8 cellular contexts compared by ENCODE assay signal in genomic region chr20:3797592-3798404, GRCh38. TPM values are rescaled to one million over a fixed set of nuclear protein-coding genes. Genes with fewer than 3 reads are reported as not detected.
A peak's percentile ranks its signal among the peaks of the same experiment; 100 is the strongest.
DNase-seq lines count a peak whose midpoint lies in the region; ATAC-seq and TF ChIP-seq lines count a peak whose summit lies in the region.

No MANE protein-coding gene starts in this region.

- peaks cover 30% of the 10 kb centered on the region for H3K4me1 ChIP-seq in SJCRH30
- H3K4me1 ChIP-seq in endodermal cell (ENCODE audit: control insufficient read depth, insufficient read depth, low read length): peaks cover 12% of the 10 kb centered on the region
- H3K4me1 ChIP-seq in gastrocnemius medialis: peaks cover 0 to 5% of the 10 kb centered on the region in 2 donors
- peaks cover 5 to 31% of the 10 kb centered on the region in 2 donors for H3K4me1 ChIP-seq in thyroid gland

- H3K36me3 Mint-ChIP-seq in activated CD8-positive, alpha-beta memory T cell treated with anti-CD3 and anti-CD28 coated beads, Interleukin-2, amount 10 ng/mL, durations not matched to agents 7 days and 5 days: peaks cover 57% of the 10 kb centered on the region
- peaks cover 14% of the 10 kb centered on the region for H3K36me3 Mint-ChIP-seq in endodermal cell (ENCODE audit: low read depth)

- in situ Hi-C loops in gastrocnemius medialis (cut with MboI; ENCODE audit: low sequenced_read_pairs in 4 of 4): no loop called here

- peaks cover 29% of the 10 kb centered on the region for H3K36me3 ChIP-seq in SJCRH30
- peaks cover 25% of the 10 kb centered on the region for H3K36me3 ChIP-seq in endodermal cell (ENCODE audit: control insufficient read depth, insufficient read depth, low read length)
- no peaks in the 10 kb centered on the region for H3K36me3 ChIP-seq in gastrocnemius medialis
- peaks cover 12 to 19% of the 10 kb centered on the region in 2 donors for H3K36me3 ChIP-seq in thyroid gland

- CTCF ChIA-PET in activated CD8-positive, alpha-beta memory T cell treated with anti-CD3 and anti-CD28 coated beads, Interleukin-2, amount 10 ng/mL, durations not matched to agents 7 days and 5 days (lab: Charles Lee): interaction anchor here (5.1 kb wide), 1 partner anchor 22 kb away, joined by 45 read pairs; the partner anchor contains the start of gene AP5S1

- TF ChIP-seq CTCF in endodermal cell (conservative IDR thresholded peaks at IDR 0.05) (no peak), gastrocnemius medialis (IDR thresholded peaks at IDR 0.05 in 4 of 5, conservative IDR thresholded peaks at IDR 0.05 in 1 of 5) (no peak), thyroid gland (IDR thresholded peaks at IDR 0.05) (no peak)

- peaks cover 45% of the 10 kb centered on the region for H3K4me1 Mint-ChIP-seq in activated CD8-positive, alpha-beta memory T cell treated with anti-CD3 and anti-CD28 coated beads, Interleukin-2, amount 10 ng/mL, durations not matched to agents 7 days and 5 days
- H3K4me1 Mint-ChIP-seq in endodermal cell: peaks cover 20% of the 10 kb centered on the region

- intact Hi-C loops in gastrocnemius medialis (cut with DNase I; ENCODE audit: low total_unique reads): no loop called here
- intact Hi-C loops in thyroid gland (cut with DNase I): no loop called here

- no peaks in the 10 kb centered on the region for H3K27me3 Mint-ChIP-seq in activated CD8-positive, alpha-beta memory T cell treated with anti-CD3 and anti-CD28 coated beads, Interleukin-2, amount 10 ng/mL, durations not matched to agents 7 days and 5 days
- H3K27me3 Mint-ChIP-seq in endodermal cell (ENCODE audit: insufficient read depth): peaks cover 2% of the 10 kb centered on the region

- H3K27me3 ChIP-seq in SJCRH30: no peaks in the 10 kb centered on the region
- H3K27me3 ChIP-seq in endodermal cell (ENCODE audit: control insufficient read depth, insufficient read depth, low read length, poor library complexity, severe bottlenecking): no peaks in the 10 kb centered on the region
- no peaks in the 10 kb centered on the region for H3K27me3 ChIP-seq in gastrocnemius medialis
- no peaks in the 10 kb centered on the region for H3K27me3 ChIP-seq in thyroid gland

- peak; percentile 35 for ATAC-seq in activated CD8-positive, alpha-beta memory T cell treated with anti-CD3 and anti-CD28 coated beads, Interleukin-2, amount 10 ng/mL, durations not matched to agents 7 days and 5 days
- ATAC-seq in gastrocnemius medialis: no peak

- WGBS in endodermal cell (ENCODE audit: insufficient coverage in 1 of 2, insufficient read length in 1 of 2), 2 experiments: 89 to 90% methylated on average over 10 to 19 of the region's 19 CpGs
- 68 to 76% methylated on average over 19 of the region's 19 CpGs for WGBS in thyroid gland, 2 donors

- peak overlapping the region; percentile 85 for H3K27ac Mint-ChIP-seq in activated CD8-positive, alpha-beta memory T cell treated with anti-CD3 and anti-CD28 coated beads, Interleukin-2, amount 10 ng/mL, durations not matched to agents 7 days and 5 days
- peak overlapping the region; percentile 53 for H3K27ac Mint-ChIP-seq in endodermal cell

- H3K27ac ChIP-seq in SJCRH30 (peak overlapping the region; percentile 92), endodermal cell (ENCODE audit: low read depth, low read length) (no peak overlapping the region), gastrocnemius medialis (peak overlapping the region in 3 of 4 donors; percentile 13 to 48 (median 24)), thyroid gland (no peak overlapping the region)

- H3K4me3 Mint-ChIP-seq in activated CD8-positive, alpha-beta memory T cell treated with anti-CD3 and anti-CD28 coated beads, Interleukin-2, amount 10 ng/mL, durations not matched to agents 7 days and 5 days: peak overlapping the region; percentile 94
- peak overlapping the region; percentile 80 for H3K4me3 Mint-ChIP-seq in endodermal cell

- TF ChIP-seq POLR2A in gastrocnemius medialis (IDR thresholded peaks at IDR 0.05): no peak
- TF ChIP-seq POLR2A in thyroid gland (IDR thresholded peaks at IDR 0.05): no peak

- peak; percentile 83 for DNase-seq in activated CD8-positive, alpha-beta memory T cell treated with anti-CD3 and anti-CD28 coated beads, Interleukin-2, amount 10 ng/mL, durations not matched to agents 7 days and 5 days
- DNase-seq in activated CD8-positive, alpha-beta memory T cell treated with anti-CD3 and anti-CD28 coated beads, Interleukin-2, amount 50 U/mL, for 4 hours: no peak
- DNase-seq in SJCRH30 (no peak), endodermal cell (no peak), gastrocnemius medialis (no peak), NCI-H345 (lab: John Stamatoyannopoulos, UW) (no peak), thyroid gland (no peak)
- no peak for DNase-seq in effector CD4-positive, alpha-beta T cell

- H3K9me3 ChIP-seq in SJCRH30 (replicated peaks): no peaks in the 10 kb centered on the region
- H3K9me3 ChIP-seq in endodermal cell (ENCODE audit: control insufficient read depth, low read length): no peaks in the 10 kb centered on the region
- H3K9me3 ChIP-seq in gastrocnemius medialis: no peaks in the 10 kb centered on the region
- no peaks in the 10 kb centered on the region for H3K9me3 ChIP-seq in thyroid gland

- no peaks in the 10 kb centered on the region for H3K9me3 Mint-ChIP-seq in activated CD8-positive, alpha-beta memory T cell treated with anti-CD3 and anti-CD28 coated beads, Interleukin-2, amount 10 ng/mL, durations not matched to agents 7 days and 5 days (ENCODE audit: low read depth)
- no peaks in the 10 kb centered on the region for H3K9me3 Mint-ChIP-seq in endodermal cell

- H3K4me3 ChIP-seq in SJCRH30 (peak overlapping the region; percentile 98), endodermal cell (ENCODE audit: low read length) (peak overlapping the region; percentile 79), gastrocnemius medialis (peak overlapping the region in 1 of 4 donors; percentile 0), thyroid gland (replicated peaks in 1 of 3) (peak overlapping the region in 1 of 3 donors; percentile 6)

- no peak overlapping the region for H3K9ac ChIP-seq in endodermal cell (ENCODE audit: extremely low read depth, low read length, poor library complexity, severe bottlenecking)

RNA-seq across cellular contexts. Expression of gene CDC25B, which starts 1.7 kb away (rescaled TPM):
- total RNA-seq in activated CD8-positive, alpha-beta memory T cell treated with anti-CD3 and anti-CD28 coated beads, Interleukin-2, amount 10 ng/mL, durations not matched to agents 7 days and 5 days: 100 to 1,000 TPM; 194 to 312 TPM
- 75.1 and 78.8 TPM in 2 replicates for total RNA-seq in SJCRH30 (2014; rRNA removed; shearing (Covaris generic))
- total RNA-seq in endodermal cell (10 to 100 TPM; 25.7 to 33.6 TPM), gastrocnemius medialis (10 to 100 TPM in 2 of 4 donors, 1 to 10 TPM in 2; 2.3 to 17.3 (median 10.1) TPM), thyroid gland (10 to 100 TPM; 23.7 to 43.9 (median 27.8) TPM)
- 52.9 TPM for polyA plus RNA-seq in endodermal cell (2013, experiment 1 of 2)
- 52.3 TPM for polyA plus RNA-seq in endodermal cell (2013, experiment 2 of 2)

RNA-seq across cellular contexts. Expression of gene CENPB, which starts 11.3 kb away (rescaled TPM):
- total RNA-seq in activated CD8-positive, alpha-beta memory T cell treated with anti-CD3 and anti-CD28 coated beads, Interleukin-2, amount 10 ng/mL, durations not matched to agents 7 days and 5 days: 10 to 100 TPM; 76.5 to 76.8 TPM
- 34.6 and 36.7 TPM in 2 replicates for total RNA-seq in SJCRH30 (2014; rRNA removed; shearing (Covaris generic))
- total RNA-seq in endodermal cell: 10 to 100 TPM; 43.0 to 50.7 TPM
- 43.7 TPM for polyA plus RNA-seq in endodermal cell (2013, experiment 1 of 2)
- polyA plus RNA-seq in endodermal cell (2013, experiment 2 of 2): 43.5 TPM
- 100 to 1,000 TPM in 3 of 4 donors, 10 to 100 TPM in 1; 67.5 to 186 (median 143) TPM for total RNA-seq in gastrocnemius medialis
- 10 to 100 TPM; 64.8 to 94.9 (median 80.8) TPM for total RNA-seq in thyroid gland

RNA-seq across cellular contexts. Expression of gene SPEF1, which starts 16.6 kb away (rescaled TPM):
- under 1 TPM in 1 of 2 experiments, not detected in 1; 0.18 TPM for total RNA-seq in activated CD8-positive, alpha-beta memory T cell treated with anti-CD3 and anti-CD28 coated beads, Interleukin-2, amount 10 ng/mL, durations not matched to agents 7 days and 5 days
- total RNA-seq in SJCRH30 (2014; rRNA removed; shearing (Covaris generic)): 0.08 and 0.16 TPM in 2 replicates
- total RNA-seq in endodermal cell (under 1 TPM; 0.35 to 0.44 TPM), gastrocnemius medialis (not detected), thyroid gland (1 to 10 TPM in 3 of 4 donors, under 1 TPM in 1; 0.13 to 2.5 (median 2.0) TPM)
- 0.57 TPM for polyA plus RNA-seq in endodermal cell (2013, experiment 1 of 2)
- polyA plus RNA-seq in endodermal cell (2013, experiment 2 of 2): 0.66 TPM

RNA-seq across cellular contexts. Expression of gene AP5S1, which starts 22.5 kb away (rescaled TPM):
- 10 to 100 TPM; 13.8 to 15.5 TPM for total RNA-seq in activated CD8-positive, alpha-beta memory T cell treated with anti-CD3 and anti-CD28 coated beads, Interleukin-2, amount 10 ng/mL, durations not matched to agents 7 days and 5 days
- total RNA-seq in SJCRH30 (2014; rRNA removed; shearing (Covaris generic)): 8.9 and 9.4 TPM in 2 replicates
- total RNA-seq in endodermal cell (1 to 10 TPM; 5.1 to 6.1 TPM), gastrocnemius medialis (10 to 100 TPM; 11.6 to 20.9 (median 17.3) TPM), thyroid gland (10 to 100 TPM; 16.0 to 46.3 (median 35.0) TPM)
- 4.1 TPM for polyA plus RNA-seq in endodermal cell (2013, experiment 1 of 2)
- 3.8 TPM for polyA plus RNA-seq in endodermal cell (2013, experiment 2 of 2)

RNA-seq across cellular contexts. Expression of gene ADISSP, which starts 30.2 kb away (rescaled TPM):
- 10 to 100 TPM; 32.5 to 37.0 TPM for total RNA-seq in activated CD8-positive, alpha-beta memory T cell treated with anti-CD3 and anti-CD28 coated beads, Interleukin-2, amount 10 ng/mL, durations not matched to agents 7 days and 5 days
- 44.9 and 51.3 TPM in 2 replicates for total RNA-seq in SJCRH30 (2014; rRNA removed; shearing (Covaris generic))
- total RNA-seq in endodermal cell (10 to 100 TPM; 38.8 to 43.3 TPM), gastrocnemius medialis (10 to 100 TPM in 2 of 4 donors, 1 to 10 TPM in 2; 5.9 to 16.4 (median 9.6) TPM), thyroid gland (10 to 100 TPM; 11.6 to 17.0 (median 16.3) TPM)
- 55.3 TPM for polyA plus RNA-seq in endodermal cell (2013, experiment 1 of 2)
- polyA plus RNA-seq in endodermal cell (2013, experiment 2 of 2): 45.3 TPM

Comparison
In these comparisons a context has a peak if more than half of its experiments do, and no peak if none do; other contexts are left out.
1. H3K27ac ChIP-seq: peak in SJCRH30 (single experiment) and gastrocnemius medialis (3 of 4); none in endodermal cell (single experiment) and thyroid gland (0 of 3).